In the genomic region with DNA sequence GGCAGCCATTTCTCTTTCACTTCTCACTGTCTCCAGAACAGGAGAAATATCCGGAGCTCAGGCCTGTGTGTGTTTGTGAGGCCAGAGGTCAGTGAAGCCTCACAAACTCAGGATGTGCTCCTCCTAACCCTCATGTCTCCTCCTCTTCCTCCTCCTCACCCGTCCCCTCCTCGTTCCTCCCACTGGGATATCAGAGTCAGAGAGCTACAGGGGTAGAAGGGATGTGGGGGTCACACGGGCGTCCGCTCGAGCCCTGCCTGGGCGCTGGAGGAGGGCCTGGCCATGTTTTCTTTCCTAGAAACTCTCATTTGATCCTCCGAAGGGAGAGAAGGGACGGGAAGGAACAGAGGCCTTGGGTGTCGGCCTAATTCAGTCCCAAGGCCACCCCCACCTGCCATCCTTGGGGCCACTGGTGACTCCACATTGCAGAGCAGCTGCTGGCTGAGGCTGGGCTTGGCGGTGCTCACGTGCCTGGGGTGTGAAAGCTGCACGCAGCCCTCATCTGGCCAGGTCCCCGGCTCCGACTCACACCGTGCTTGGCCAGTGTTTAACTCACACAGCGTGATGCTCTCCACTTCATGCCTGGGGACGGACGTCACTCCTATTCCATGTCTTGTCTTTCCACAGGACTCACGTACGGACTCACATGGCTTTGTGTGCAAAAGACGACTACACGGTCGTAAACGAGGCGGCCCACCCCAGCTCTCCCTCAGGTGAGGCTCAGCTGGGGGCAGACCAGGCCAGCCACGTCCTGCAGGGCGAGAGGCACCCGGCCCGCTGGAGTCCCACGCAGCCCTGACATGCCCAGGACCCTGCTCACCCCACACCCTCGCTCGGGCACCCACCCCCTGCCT, we compare ENCODE assay signal across 26 cellular contexts. TPM values are rescaled to one million over a fixed set of nuclear protein-coding genes. Genes with fewer than 3 reads are reported as not detected.
DNase-seq lines count a peak whose midpoint lies in the region; ATAC-seq and TF ChIP-seq lines count a peak whose summit lies in the region.
"Had no signal": no experiment of that assay in that cellular context is flagged by ENCODE, and none has a peak within 500 bp of the region (broad histone marks: within the 10 kb centered on the region; RNA-seq: fewer than 3 reads in every experiment).

No MANE protein-coding gene starts in this region.

- H2AFZ ChIP-seq in neuronal stem cell (ENCODE audit: low read length) = peak overlapping the region; percentile 35

- intact Hi-C loops in Right ventricle myocardium inferior (cut with DNase I) (no loop called here), cardiac septum (cut with DNase I) (no loop called here)

- no peak overlapping the region for H4K91ac ChIP-seq in neuronal stem cell (ENCODE audit: low read depth, low read length, poor library complexity)

- no peak overlapping the region for H3K18ac ChIP-seq in neuronal stem cell (ENCODE audit: low read length)

- H2BK120ac ChIP-seq in neuronal stem cell (ENCODE audit: low read depth, low read length) = no peak overlapping the region

- H3K27ac ChIP-seq in neuronal stem cell (replicated peaks; ENCODE audit: low read length) = no peak overlapping the region
- H3K27ac ChIP-seq: C4-2B had no signal

- H3K27me3 ChIP-seq in neuronal stem cell (ENCODE audit: control insufficient read depth in 3 of 3, insufficient read depth in 3 of 3, low read depth in 1 of 3, low read length in 3 of 3) = no peaks in the 10 kb centered on the region
- H3K27me3 ChIP-seq: Peyer's patch had no signal

- no peak overlapping the region for H3K4ac ChIP-seq in neuronal stem cell (ENCODE audit: low read length)

- H3K9ac ChIP-seq in neuronal stem cell (ENCODE audit: low read depth, low read length, poor library complexity) = no peak overlapping the region

- no peak for TF ChIP-seq CTCF in choroid plexus epithelial cell (conservative IDR thresholded peaks at IDR 0.05; ENCODE audit: low read depth, low read length)

- peaks cover 11 to 12% of the 10 kb centered on the region in 2 donors for H3K4me1 ChIP-seq in neuronal stem cell (ENCODE audit: control insufficient read depth in 2 of 2, insufficient read depth in 1 of 2, low read depth in 1 of 2, low read length in 2 of 2)

- peak; percentile 57 for DNase-seq in Right ventricle myocardium inferior (ENCODE audit: missing footprints)
- DNase-seq in cardiac septum (ENCODE audit: low spot score) = no peak
- DNase-seq in choroid plexus epithelial cell (ENCODE audit: low read depth) = peak; percentile 19
- DNase-seq in left lobe of liver (ENCODE audit: low spot score) = no peak
- no peak for DNase-seq in neuronal stem cell (ENCODE audit: low spot score)
- no peak for DNase-seq in amygdala (lab: John Stamatoyannopoulos, UW)
- DNase-seq: AML-193; Calu3; CD8-positive, alpha-beta memory T cell; DMS153; GOT3; Kasumi-1; NCI-H1694; NCI-H2081; NCI-H2171; NCI-H446; NCI-H526 had no signal

- ATAC-seq in Right ventricle myocardium inferior = no peak
- peak; percentile 1 for ATAC-seq in left lobe of liver
- no peak for ATAC-seq in HG02970 (IDR thresholded peaks at IDR 0.05; ENCODE audit: low FRiP score, unreplicated experiment)

- H3K9me3 ChIP-seq in neuronal stem cell (replicated peaks in 1 of 2; ENCODE audit: control insufficient read depth in 2 of 2, insufficient read depth in 1 of 2, low read depth in 1 of 2, low read length in 2 of 2) = no peaks in the 10 kb centered on the region
- H3K9me3 ChIP-seq: Peyer's patch had no signal

- no CpG with 5 or more reads among the region's 34 CpGs for WGBS in neuronal stem cell (ENCODE audit: extremely low coverage in 2 of 2, insufficient read length in 2 of 2, insufficient replicate concordance in 1 of 2), 2 donors

- no peak overlapping the region for H2BK15ac ChIP-seq in neuronal stem cell (ENCODE audit: low read length)

- H3K4me3 ChIP-seq in choroid plexus epithelial cell (ENCODE audit: low read depth, low read length) = no peak overlapping the region
- no peak overlapping the region for H3K4me3 ChIP-seq in neuronal stem cell (ENCODE audit: low read length in 2 of 2)
- H3K4me3 ChIP-seq: Peyer's patch had no signal

- no peak overlapping the region for H2AK5ac ChIP-seq in neuronal stem cell (ENCODE audit: low read depth, low read length)

- H2BK12ac ChIP-seq in neuronal stem cell (ENCODE audit: low read length) = no peak overlapping the region

- no peaks in the 10 kb centered on the region for H3K79me1 ChIP-seq in neuronal stem cell (ENCODE audit: low read depth, low read length)

- H2BK5ac ChIP-seq in neuronal stem cell (ENCODE audit: low read length) = no peak overlapping the region

- H3K23ac ChIP-seq in neuronal stem cell (ENCODE audit: low read depth, low read length, poor library complexity) = no peak overlapping the region

- no peak overlapping the region for H4K8ac ChIP-seq in neuronal stem cell (ENCODE audit: low read depth, low read length)

- H3K36me3 ChIP-seq in neuronal stem cell (replicated peaks in 1 of 2; ENCODE audit: control insufficient read depth in 2 of 2, insufficient read depth in 2 of 2, low read length in 2 of 2) = no peaks in the 10 kb centered on the region
- H3K36me3 ChIP-seq: Peyer's patch had no signal

- H3K4me2 ChIP-seq in neuronal stem cell (ENCODE audit: insufficient read depth, low read length, poor library complexity, severe bottlenecking) = no peak overlapping the region

- H3K14ac ChIP-seq in neuronal stem cell (ENCODE audit: low read length) = peak overlapping the region; percentile 21

RNA-seq across cellular contexts. Expression of a gene that starts 22.6 kb away (rescaled TPM):
- total RNA-seq in Right ventricle myocardium inferior = not detected
- 0.05 TPM for total RNA-seq in cardiac septum
- total RNA-seq in left lobe of liver = 0.73 TPM
- not detected for polyA plus RNA-seq in neuronal stem cell (2013, experiment 1 of 2)
- not detected for polyA plus RNA-seq in neuronal stem cell (2013, experiment 2 of 2)
- total RNA-seq: A172; Calu3; CD8-positive, alpha-beta memory T cell; MCF 10A; OCI-LY7; SK-MEL-5 had no signal
- polyA plus RNA-seq: AG04450; CD8-positive, alpha-beta memory T cell had no signal

RNA-seq across cellular contexts. Expression of a gene that starts 46.4 kb away (rescaled TPM):
- total RNA-seq in Right ventricle myocardium inferior (not detected), cardiac septum (not detected), left lobe of liver (not detected)
- polyA plus RNA-seq in neuronal stem cell (2013, experiment 1 of 2) = not detected
- not detected for polyA plus RNA-seq in neuronal stem cell (2013, experiment 2 of 2)
- total RNA-seq: A172; Calu3; CD8-positive, alpha-beta memory T cell; G401; MCF 10A; OCI-LY7; SK-MEL-5 had no signal
- polyA plus RNA-seq: AG04450; CD8-positive, alpha-beta memory T cell had no signal

Comparison
In these comparisons a context has a peak if more than half of its experiments do, and no peak if none do; other contexts are left out.
1. DNase-seq: peak in Right ventricle myocardium inferior (single experiment) and choroid plexus epithelial cell (single experiment); none in cardiac septum (single experiment), left lobe of liver (single experiment), neuronal stem cell (single experiment) and amygdala (0 of 56).